ENCODE assay signal across 9 cellular contexts in genomic region chr19:19459099-19459498, GRCh38. TPM values are rescaled to one million over a fixed set of nuclear protein-coding genes. Genes with fewer than 3 reads are reported as not detected.
DNase-seq lines count a peak whose midpoint lies in the region; ATAC-seq and TF ChIP-seq lines count a peak whose summit lies in the region.
"Had no signal": no experiment of that assay in that cellular context is flagged by ENCODE, and none has a peak within 500 bp of the region (broad histone marks: within the 10 kb centered on the region; RNA-seq: fewer than 3 reads in every experiment).

No MANE protein-coding gene starts in this region.

- H3K27ac Mint-ChIP-seq in Calu3 (ENCODE audit: unreplicated experiment) = no peak overlapping the region

- no peak for TF ChIP-seq EP300 in sigmoid colon (IDR thresholded peaks at IDR 0.05)

- H3K4me1 Mint-ChIP-seq in Calu3 (ENCODE audit: low read depth, unreplicated experiment) = peaks cover 24% of the 10 kb centered on the region

- H3K36me3 ChIP-seq in duodenal mucosa (ENCODE audit: control insufficient read depth in 1 of 2, insufficient read depth in 2 of 2, low read length in 2 of 2) = peaks cover 0 to 9% of the 10 kb centered on the region in 2 donors
- H3K36me3 ChIP-seq in sigmoid colon = no peaks in the 10 kb centered on the region

- peaks cover 11% of the 10 kb centered on the region for H3K36me3 Mint-ChIP-seq in Calu3 (ENCODE audit: insufficient read depth, unreplicated experiment)

- no peaks in the 10 kb centered on the region for H3K27me3 ChIP-seq in duodenal mucosa (ENCODE audit: control insufficient read depth in 1 of 2, insufficient read depth in 2 of 2, low read length in 2 of 2)
- H3K27me3 ChIP-seq in sigmoid colon = no peaks in the 10 kb centered on the region

- intact Hi-C loops in sigmoid colon (cut with DNase I) (no loop called here), Calu3 (cut with micrococcal nuclease; ENCODE audit: unreplicated experiment) (no loop called here)

- no TSS peak for BruUV-seq in Calu3 (replicated peaks; lab: Mats Ljungman, UMichigan)

- ATAC-seq in HG03469 (IDR thresholded peaks at IDR 0.05; ENCODE audit: unreplicated experiment) = no peak

- no peak overlapping the region for H3K9ac ChIP-seq in duodenal mucosa (ENCODE audit: low read depth in 1 of 2, low read length in 2 of 2)

- no peak for TF ChIP-seq CTCF in sigmoid colon (IDR thresholded peaks at IDR 0.05)
- no peak for TF ChIP-seq CTCF in Calu3 (IDR thresholded peaks at IDR 0.05; ENCODE audit: unreplicated experiment)

- no peaks in the 10 kb centered on the region for H3K9me3 Mint-ChIP-seq in Calu3 (ENCODE audit: low read depth, unreplicated experiment)

- no peaks in the 10 kb centered on the region for H3K9me3 ChIP-seq in duodenal mucosa (ENCODE audit: control insufficient read depth in 1 of 2, low read length in 2 of 2)
- no peaks in the 10 kb centered on the region for H3K9me3 ChIP-seq in sigmoid colon

- H3K27me3 Mint-ChIP-seq in Calu3 (ENCODE audit: unreplicated experiment) = no peaks in the 10 kb centered on the region

- CTCF ChIA-PET in Calu3 (lab: Charles Lee) = no interaction called here

- no peak overlapping the region for H3K4me3 Mint-ChIP-seq in Calu3 (ENCODE audit: low read depth, unreplicated experiment)

- H3K4me1 ChIP-seq in duodenal mucosa (ENCODE audit: control insufficient read depth in 1 of 2, insufficient read depth in 2 of 2, low read length in 2 of 2) = peaks cover 65 to 70% of the 10 kb centered on the region in 2 donors
- peaks cover 0 to 62% (median 58%) of the 10 kb centered on the region in 4 donors for H3K4me1 ChIP-seq in sigmoid colon

- no peak for TF ChIP-seq POLR2A in sigmoid colon (IDR thresholded peaks at IDR 0.05)

- H3K27ac ChIP-seq in duodenal mucosa (ENCODE audit: low read depth, low read length) = peak overlapping the region; percentile 46
- H3K27ac ChIP-seq in sigmoid colon = peak overlapping the region in 3 of 4 donors; percentile 62 to 82 (median 73)

- DNase-seq in ELR (ENCODE audit: low read depth) (peak; percentile 60), M059J (ENCODE audit: low read depth) (peak; percentile 55), sigmoid colon (no peak), NCI-H1105 treated with DMSO at 0.1 percent for 48 hours (lab: John Stamatoyannopoulos, UW) (no peak), Calu3 (no peak), LoVo (ENCODE audit: low spot score) (no peak)
- DNase-seq: NCI-H510A treated with DMSO at 0.1 percent for 48 hours had no signal

- H3K4me3 ChIP-seq in duodenal mucosa (ENCODE audit: low read depth in 1 of 2, low read length in 2 of 2) (no peak overlapping the region), sigmoid colon (no peak overlapping the region)

RNA-seq across cellular contexts. Expression of gene GATAD2A, which starts 53.6 kb away (rescaled TPM):
- total RNA-seq in M059J (2014; rRNA removed; shearing (Covaris generic)) = 18.3 and 48.7 TPM in 2 replicates
- total RNA-seq in sigmoid colon (100 to 1,000 TPM in 1 of 4 donors, 10 to 100 TPM in 3; 18.5 to 138 (median 25.5) TPM), Calu3 (2022) (79.8 and 83.7 TPM in 2 replicates)
- polyA plus RNA-seq in sigmoid colon = 10 to 100 TPM; 23.4 to 50.5 (median 31.0) TPM

RNA-seq across cellular contexts. Expression of gene TSSK6, which starts 56.2 kb away (rescaled TPM):
- total RNA-seq in M059J (2014; rRNA removed; shearing (Covaris generic)) = 0.07 and 2.1 TPM in 2 replicates
- total RNA-seq in sigmoid colon (1 to 10 TPM; 1.2 to 3.3 (median 1.5) TPM), Calu3 (2022) (2.8 and 3.1 TPM in 2 replicates)
- polyA plus RNA-seq in sigmoid colon = 1 to 10 TPM; 1.2 to 3.0 (median 2.4) TPM

RNA-seq across cellular contexts. Expression of gene NDUFA13, which starts 56.9 kb away (rescaled TPM):
- 84.9 and 205 TPM in 2 replicates for total RNA-seq in M059J (2014; rRNA removed; shearing (Covaris generic))
- total RNA-seq in sigmoid colon = 100 to 1,000 TPM in 1 of 4 donors, 10 to 100 TPM in 3; 31.3 to 110 (median 55.4) TPM
- polyA plus RNA-seq in sigmoid colon = 100 to 1,000 TPM; 239 to 339 (median 283) TPM
- total RNA-seq in Calu3 (2022) = 191 and 193 TPM in 2 replicates

Comparison
In these comparisons a context has a peak if more than half of its experiments do, and no peak if none do; other contexts are left out.
1. DNase-seq: peak in ELR (single experiment) and M059J (single experiment); none in sigmoid colon (single experiment), NCI-H1105 treated with DMSO at 0.1 percent for 48 hours (single experiment), Calu3 (single experiment) and LoVo (single experiment).